ENCODE assay signal across 1 cellular context in genomic region chr7:48074231-48074654, GRCh38.
TF ChIP-seq lines count a peak whose summit lies in the region.

No MANE protein-coding gene starts in this region.

TF ChIP-seq in K562, 482 proteins besides CTCF, POLR2A, EP300 and RAD21:
- no peak for TF ChIP-seq RNF2 (IDR thresholded peaks at IDR 0.05)
- no peak for TF ChIP-seq BDP1 (IDR thresholded peaks at IDR 0.05; ENCODE audit: insufficient read depth, insufficient read length)
- TF ChIP-seq NR2C2 (CRISPR knock-in tag; IDR thresholded peaks at IDR 0.05): no peak
- peak; percentile 51 for TF ChIP-seq NR2C2 (tag; IDR thresholded peaks at IDR 0.05)
- TF ChIP-seq MCM3 (IDR thresholded peaks at IDR 0.05): no peak
- TF ChIP-seq E2F6 (IDR thresholded peaks at IDR 0.05; ENCODE audit: borderline replicate concordance in 1 of 2, extremely low read depth in 1 of 2, insufficient read depth in 1 of 2, insufficient read length in 1 of 2, low read depth in 1 of 2, low read length in 1 of 2, poor library complexity in 1 of 2, severe bottlenecking in 1 of 2): no peak
- TF ChIP-seq EZH2 (IDR thresholded peaks at IDR 0.05; ENCODE audit: borderline replicate concordance, low read depth, low read length): no peak
- no peak for TF ChIP-seq BRD9 (IDR thresholded peaks at IDR 0.05; ENCODE audit: low read depth, partially characterized antibody)
- no peak for TF ChIP-seq SRSF9 (IDR thresholded peaks at IDR 0.05; ENCODE audit: borderline replicate concordance, low read depth, low read length)
- TF ChIP-seq ZNF699 (CRISPR knock-in tag; IDR thresholded peaks at IDR 0.05; ENCODE audit: insufficient replicate concordance): no peak
- no peak for TF ChIP-seq SRSF3 (IDR thresholded peaks at IDR 0.05; ENCODE audit: insufficient read depth, low read length)
- TF ChIP-seq, protein P1, sequence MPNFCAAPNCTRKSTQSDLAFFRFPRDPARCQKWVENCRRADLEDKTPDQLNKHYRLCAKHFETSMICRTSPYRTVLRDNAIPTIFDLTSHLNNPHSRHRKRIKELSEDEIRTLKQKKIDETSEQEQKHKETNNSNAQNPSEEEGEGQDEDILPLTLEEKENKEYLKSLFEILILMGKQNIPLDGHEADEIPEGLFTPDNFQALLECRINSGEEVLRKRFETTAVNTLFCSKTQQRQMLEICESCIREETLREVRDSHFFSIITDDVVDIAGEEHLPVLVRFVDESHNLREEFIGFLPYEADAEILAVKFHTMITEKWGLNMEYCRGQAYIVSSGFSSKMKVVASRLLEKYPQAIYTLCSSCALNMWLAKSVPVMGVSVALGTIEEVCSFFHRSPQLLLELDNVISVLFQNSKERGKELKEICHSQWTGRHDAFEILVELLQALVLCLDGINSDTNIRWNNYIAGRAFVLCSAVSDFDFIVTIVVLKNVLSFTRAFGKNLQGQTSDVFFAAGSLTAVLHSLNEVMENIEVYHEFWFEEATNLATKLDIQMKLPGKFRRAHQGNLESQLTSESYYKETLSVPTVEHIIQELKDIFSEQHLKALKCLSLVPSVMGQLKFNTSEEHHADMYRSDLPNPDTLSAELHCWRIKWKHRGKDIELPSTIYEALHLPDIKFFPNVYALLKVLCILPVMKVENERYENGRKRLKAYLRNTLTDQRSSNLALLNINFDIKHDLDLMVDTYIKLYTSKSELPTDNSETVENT (CRISPR knock-in tag; IDR thresholded peaks at IDR 0.05): no peak
- peak; percentile 58; the same call in 1 of the 2 replicates for TF ChIP-seq SOX6 (IDR thresholded peaks at IDR 0.05)
- TF ChIP-seq SLC30A9 (CRISPR knock-in tag; IDR thresholded peaks at IDR 0.05): no peak
- no peak for TF ChIP-seq ZNF518B (CRISPR knock-in tag; IDR thresholded peaks at IDR 0.05)
- no peak for TF ChIP-seq ATF7 (IDR thresholded peaks at IDR 0.05)
- TF ChIP-seq TBP (optimal IDR thresholded peaks at IDR 0.05; ENCODE audit: low read depth, low read length): no peak
- TF ChIP-seq JUN (IDR thresholded peaks at IDR 0.05; ENCODE audit: borderline replicate concordance, low read depth, low read length): 0 out of 2 replicates have a peak, but pooled peaks have one; percentile 30
- TF ChIP-seq JUN (CRISPR knock-in tag; IDR thresholded peaks at IDR 0.05; ENCODE audit: borderline replicate concordance): no peak
- TF ChIP-seq, protein P2, sequence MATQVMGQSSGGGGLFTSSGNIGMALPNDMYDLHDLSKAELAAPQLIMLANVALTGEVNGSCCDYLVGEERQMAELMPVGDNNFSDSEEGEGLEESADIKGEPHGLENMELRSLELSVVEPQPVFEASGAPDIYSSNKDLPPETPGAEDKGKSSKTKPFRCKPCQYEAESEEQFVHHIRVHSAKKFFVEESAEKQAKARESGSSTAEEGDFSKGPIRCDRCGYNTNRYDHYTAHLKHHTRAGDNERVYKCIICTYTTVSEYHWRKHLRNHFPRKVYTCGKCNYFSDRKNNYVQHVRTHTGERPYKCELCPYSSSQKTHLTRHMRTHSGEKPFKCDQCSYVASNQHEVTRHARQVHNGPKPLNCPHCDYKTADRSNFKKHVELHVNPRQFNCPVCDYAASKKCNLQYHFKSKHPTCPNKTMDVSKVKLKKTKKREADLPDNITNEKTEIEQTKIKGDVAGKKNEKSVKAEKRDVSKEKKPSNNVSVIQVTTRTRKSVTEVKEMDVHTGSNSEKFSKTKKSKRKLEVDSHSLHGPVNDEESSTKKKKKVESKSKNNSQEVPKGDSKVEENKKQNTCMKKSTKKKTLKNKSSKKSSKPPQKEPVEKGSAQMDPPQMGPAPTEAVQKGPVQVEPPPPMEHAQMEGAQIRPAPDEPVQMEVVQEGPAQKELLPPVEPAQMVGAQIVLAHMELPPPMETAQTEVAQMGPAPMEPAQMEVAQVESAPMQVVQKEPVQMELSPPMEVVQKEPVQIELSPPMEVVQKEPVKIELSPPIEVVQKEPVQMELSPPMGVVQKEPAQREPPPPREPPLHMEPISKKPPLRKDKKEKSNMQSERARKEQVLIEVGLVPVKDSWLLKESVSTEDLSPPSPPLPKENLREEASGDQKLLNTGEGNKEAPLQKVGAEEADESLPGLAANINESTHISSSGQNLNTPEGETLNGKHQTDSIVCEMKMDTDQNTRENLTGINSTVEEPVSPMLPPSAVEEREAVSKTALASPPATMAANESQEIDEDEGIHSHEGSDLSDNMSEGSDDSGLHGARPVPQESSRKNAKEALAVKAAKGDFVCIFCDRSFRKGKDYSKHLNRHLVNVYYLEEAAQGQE (CRISPR knock-in tag; IDR thresholded peaks at IDR 0.05; ENCODE audit: low read depth): no peak
- peak; percentile 59; the same call in 1 of the 2 replicates for TF ChIP-seq ATF3 (IDR thresholded peaks at IDR 0.05)
- TF ChIP-seq ATF3 (CRISPR knock-in tag; conservative IDR thresholded peaks at IDR 0.05): no peak
- no peak for TF ChIP-seq CTBP1 (IDR thresholded peaks at IDR 0.05; ENCODE audit: borderline replicate concordance)
- TF ChIP-seq KLF16 (IDR thresholded peaks at IDR 0.05): no peak
- no peak for TF ChIP-seq RUNX1 (IDR thresholded peaks at IDR 0.05; ENCODE audit: low read depth)
- TF ChIP-seq POLR2H (tag; IDR thresholded peaks at IDR 0.05; ENCODE audit: low read depth): no peak
- no peak for TF ChIP-seq ZNF174 (CRISPR knock-in tag; IDR thresholded peaks at IDR 0.05)
- TF ChIP-seq KLF13 (tag; IDR thresholded peaks at IDR 0.05; ENCODE audit: borderline replicate concordance, low read depth): no peak
- TF ChIP-seq, protein P3, sequence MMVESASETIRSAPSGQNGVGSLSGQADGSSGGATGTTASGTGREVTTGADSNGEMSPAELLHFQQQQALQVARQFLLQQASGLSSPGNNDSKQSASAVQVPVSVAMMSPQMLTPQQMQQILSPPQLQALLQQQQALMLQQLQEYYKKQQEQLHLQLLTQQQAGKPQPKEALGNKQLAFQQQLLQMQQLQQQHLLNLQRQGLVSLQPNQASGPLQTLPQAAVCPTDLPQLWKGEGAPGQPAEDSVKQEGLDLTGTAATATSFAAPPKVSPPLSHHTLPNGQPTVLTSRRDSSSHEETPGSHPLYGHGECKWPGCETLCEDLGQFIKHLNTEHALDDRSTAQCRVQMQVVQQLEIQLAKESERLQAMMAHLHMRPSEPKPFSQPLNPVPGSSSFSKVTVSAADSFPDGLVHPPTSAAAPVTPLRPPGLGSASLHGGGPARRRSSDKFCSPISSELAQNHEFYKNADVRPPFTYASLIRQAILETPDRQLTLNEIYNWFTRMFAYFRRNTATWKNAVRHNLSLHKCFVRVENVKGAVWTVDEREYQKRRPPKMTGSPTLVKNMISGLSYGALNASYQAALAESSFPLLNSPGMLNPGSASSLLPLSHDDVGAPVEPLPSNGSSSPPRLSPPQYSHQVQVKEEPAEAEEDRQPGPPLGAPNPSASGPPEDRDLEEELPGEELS (CRISPR knock-in tag; IDR thresholded peaks at IDR 0.05; ENCODE audit: borderline replicate concordance): no peak
- TF ChIP-seq JUND (IDR thresholded peaks at IDR 0.05; ENCODE audit: borderline replicate concordance, low read depth, low read length): peak; percentile 32; the same call in 1 of the 2 replicates
- 0 out of 3 replicates have a peak, but pooled peaks have one; percentile 23 for TF ChIP-seq JUND (tag; IDR thresholded peaks at IDR 0.05; ENCODE audit: borderline replicate concordance, low read depth, low read length)
- no peak for TF ChIP-seq ZNF57 (CRISPR knock-in tag; IDR thresholded peaks at IDR 0.05)
- TF ChIP-seq, protein P4, sequence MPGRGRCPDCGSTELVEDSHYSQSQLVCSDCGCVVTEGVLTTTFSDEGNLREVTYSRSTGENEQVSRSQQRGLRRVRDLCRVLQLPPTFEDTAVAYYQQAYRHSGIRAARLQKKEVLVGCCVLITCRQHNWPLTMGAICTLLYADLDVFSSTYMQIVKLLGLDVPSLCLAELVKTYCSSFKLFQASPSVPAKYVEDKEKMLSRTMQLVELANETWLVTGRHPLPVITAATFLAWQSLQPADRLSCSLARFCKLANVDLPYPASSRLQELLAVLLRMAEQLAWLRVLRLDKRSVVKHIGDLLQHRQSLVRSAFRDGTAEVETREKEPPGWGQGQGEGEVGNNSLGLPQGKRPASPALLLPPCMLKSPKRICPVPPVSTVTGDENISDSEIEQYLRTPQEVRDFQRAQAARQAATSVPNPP (IDR thresholded peaks at IDR 0.05; ENCODE audit: borderline replicate concordance, insufficient read depth, insufficient read length): no peak
- no peak for TF ChIP-seq GABPB1 (CRISPR knock-in tag; IDR thresholded peaks at IDR 0.05)
- no peak for TF ChIP-seq NCOA2 (IDR thresholded peaks at IDR 0.05; ENCODE audit: partially characterized antibody in 2 of 2)
- TF ChIP-seq RBM22 (IDR thresholded peaks at IDR 0.05; ENCODE audit: low read depth, low read length, poor library complexity, severe bottlenecking): no peak
- TF ChIP-seq HNRNPL (IDR thresholded peaks at IDR 0.05; ENCODE audit: low read depth, low read length): no peak
- no peak for TF ChIP-seq KLF10 (CRISPR knock-in tag; IDR thresholded peaks at IDR 0.05)
- no peak for TF ChIP-seq ZNF75A (CRISPR knock-in tag; IDR thresholded peaks at IDR 0.05)
- TF ChIP-seq, protein P5, sequence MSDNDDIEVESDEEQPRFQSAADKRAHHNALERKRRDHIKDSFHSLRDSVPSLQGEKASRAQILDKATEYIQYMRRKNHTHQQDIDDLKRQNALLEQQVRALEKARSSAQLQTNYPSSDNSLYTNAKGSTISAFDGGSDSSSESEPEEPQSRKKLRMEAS (CRISPR knock-in tag; IDR thresholded peaks at IDR 0.05): no peak
- peak; percentile 38; the same call in 1 of the 2 replicates for TF ChIP-seq FOSL1 (tag; conservative IDR thresholded peaks at IDR 0.05)
- TF ChIP-seq SPI1 (IDR thresholded peaks at IDR 0.05; ENCODE audit: borderline replicate concordance, low read depth, low read length): peak; percentile 31; the same call in 1 of the 2 replicates
- no peak for TF ChIP-seq ZNF324 (CRISPR knock-in tag; IDR thresholded peaks at IDR 0.05)
- no peak for TF ChIP-seq DMBX1 (CRISPR knock-in tag; IDR thresholded peaks at IDR 0.05; ENCODE audit: borderline replicate concordance)
- no peak for TF ChIP-seq STAG1 (CRISPR knock-in tag; IDR thresholded peaks at IDR 0.05; ENCODE audit: borderline replicate concordance)
